ENCODE assay signal across 1 cellular context in genomic region chr10:95562326-95562725, GRCh38.
A peak's percentile ranks its signal among the peaks of the same experiment; 100 is the strongest.
TF ChIP-seq lines count a peak whose summit lies in the region.

No MANE protein-coding gene starts in this region.

TF ChIP-seq in HepG2, 621 proteins besides CTCF, POLR2A, EP300 and RAD21:
- TF ChIP-seq SAP130 (CRISPR knock-in tag; IDR thresholded peaks at IDR 0.05; ENCODE audit: low read depth) (peak; percentile 14; the same call in 1 of the 2 replicates), ZNF282 (IDR thresholded peaks at IDR 0.05; ENCODE audit: partially characterized antibody) (no peak), ASH2L (IDR thresholded peaks at IDR 0.05; ENCODE audit: insufficient read length, low read depth, low read length) (no peak), ZBTB43 (CRISPR knock-in tag; conservative IDR thresholded peaks at IDR 0.05) (no peak), ZMYM3 (CRISPR knock-in tag; IDR thresholded peaks at IDR 0.05) (0 out of 2 replicates have a peak, but pooled peaks have one; percentile 58), HNF4G (IDR thresholded peaks at IDR 0.05; ENCODE audit: borderline replicate concordance, low read depth, low read length) (peak; percentile 31; the same call in 1 of the 2 replicates), HNF4G (CRISPR knock-in tag; IDR thresholded peaks at IDR 0.05; ENCODE audit: borderline replicate concordance, low read depth) (no peak), ZIK1 (CRISPR knock-in tag; IDR thresholded peaks at IDR 0.05; ENCODE audit: borderline replicate concordance, low read depth) (no peak), HNF4A (CRISPR knock-in tag; IDR thresholded peaks at IDR 0.05) (0 out of 2 replicates have a peak, but pooled peaks have one; percentile 20), ZNF768 (CRISPR knock-in tag; IDR thresholded peaks at IDR 0.05) (peak; percentile 78), MBD4 (IDR thresholded peaks at IDR 0.05; ENCODE audit: borderline replicate concordance, low read length) (no peak), ZFP1 (CRISPR knock-in tag; IDR thresholded peaks at IDR 0.05) (no peak)
